ENCODE assay signal across 1 cellular context in the genomic region with DNA sequence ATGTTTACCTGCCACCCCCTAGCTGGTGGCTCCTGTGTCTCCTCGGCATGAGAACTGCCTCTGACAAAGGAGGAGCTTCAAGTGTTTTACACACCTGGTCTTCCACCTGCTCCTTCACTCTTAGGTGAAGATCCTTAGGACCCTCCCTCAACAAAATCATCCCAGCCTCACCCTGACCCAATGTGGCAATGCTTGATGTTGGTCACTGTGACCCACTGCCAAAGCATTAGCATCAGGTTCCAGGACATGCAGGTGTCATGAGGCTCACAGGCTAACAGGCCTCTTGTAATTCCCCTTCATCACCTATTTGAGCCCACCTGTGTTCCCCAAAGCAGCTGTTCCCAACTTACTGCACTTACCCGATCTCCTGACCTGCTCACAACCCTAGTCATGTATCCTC.
TF ChIP-seq lines count a peak whose summit lies in the region.

No MANE protein-coding gene starts in this region.

TF ChIP-seq in HepG2, 621 proteins besides CTCF, POLR2A, EP300 and RAD21:
- TF ChIP-seq, protein P1, sequence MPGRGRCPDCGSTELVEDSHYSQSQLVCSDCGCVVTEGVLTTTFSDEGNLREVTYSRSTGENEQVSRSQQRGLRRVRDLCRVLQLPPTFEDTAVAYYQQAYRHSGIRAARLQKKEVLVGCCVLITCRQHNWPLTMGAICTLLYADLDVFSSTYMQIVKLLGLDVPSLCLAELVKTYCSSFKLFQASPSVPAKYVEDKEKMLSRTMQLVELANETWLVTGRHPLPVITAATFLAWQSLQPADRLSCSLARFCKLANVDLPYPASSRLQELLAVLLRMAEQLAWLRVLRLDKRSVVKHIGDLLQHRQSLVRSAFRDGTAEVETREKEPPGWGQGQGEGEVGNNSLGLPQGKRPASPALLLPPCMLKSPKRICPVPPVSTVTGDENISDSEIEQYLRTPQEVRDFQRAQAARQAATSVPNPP (CRISPR knock-in tag; IDR thresholded peaks at IDR 0.05) = no peak
- 0 out of 2 replicates have a peak, but pooled peaks have one; percentile 68 for TF ChIP-seq MBD4 (IDR thresholded peaks at IDR 0.05; ENCODE audit: borderline replicate concordance, low read length)
- TF ChIP-seq RBFOX2 (IDR thresholded peaks at IDR 0.05; ENCODE audit: low read depth, low read length) = peak; percentile 48
- peak; percentile 41 for TF ChIP-seq POLR2AphosphoS5 (IDR thresholded peaks at IDR 0.05; ENCODE audit: low read depth, low read length)
- peak; percentile 76 for TF ChIP-seq ZC3H13 (CRISPR knock-in tag; IDR thresholded peaks at IDR 0.05)
- peak; percentile 83; the same call in 1 of the 2 replicates for TF ChIP-seq PAF1 (CRISPR knock-in tag; IDR thresholded peaks at IDR 0.05)
- TF ChIP-seq RBM22 (optimal IDR thresholded peaks at IDR 0.05; ENCODE audit: low read length) = peak; percentile 86
- no peak for TF ChIP-seq MEF2D (CRISPR knock-in tag; IDR thresholded peaks at IDR 0.05)
